In genomic region chr4:25069014-25069413, GRCh38 we compare ENCODE assay signal across 1 cellular context.
TF ChIP-seq lines count a peak whose summit lies in the region.

No MANE protein-coding gene starts in this region.

TF ChIP-seq in GM23338, 12 proteins besides CTCF, POLR2A, EP300 and RAD21 (continued from another document):
- TF ChIP-seq ZNF462 (CRISPR knock-in tag; IDR thresholded peaks at IDR 0.05) (no peak), NANOG (IDR thresholded peaks at IDR 0.05; ENCODE audit: borderline replicate concordance) (no peak)
